ENCODE assay signal across 8 cellular contexts in genomic region chr4:107825072-107825789, GRCh38. TPM values are rescaled to one million over a fixed set of nuclear protein-coding genes. Genes with fewer than 3 reads are reported as not detected.
DNase-seq lines count a peak whose midpoint lies in the region; ATAC-seq and TF ChIP-seq lines count a peak whose summit lies in the region.

No MANE protein-coding gene starts in this region.

- H3K4me1 Mint-ChIP-seq in activated CD4-positive, alpha-beta memory T cell treated with anti-CD3 and anti-CD28 coated beads for 36 hours (ENCODE audit: low read depth): peaks cover 9% of the 10 kb centered on the region
- H3K4me1 Mint-ChIP-seq in naive thymus-derived CD4-positive, alpha-beta T cell: peaks cover 7 to 16% (median 10%) of the 10 kb centered on the region in 7 donors

- peak; percentile 25 for DNase-seq in activated CD4-positive, alpha-beta memory T cell treated with anti-CD3 and anti-CD28 coated beads for 36 hours
- DNase-seq in fibroblast of mammary gland (ENCODE audit: low read depth) (peak; percentile 56), putamen (ENCODE audit: low spot score) (no peak), NCI-H2107 (lab: John Stamatoyannopoulos, UW) (no peak)
- DNase-seq in naive thymus-derived CD4-positive, alpha-beta T cell: peak in 1 of 9 donors; percentile 7

- H3K27ac ChIP-seq in HUES48 (ENCODE audit: low read depth, low read length): no peak overlapping the region
- H3K27ac ChIP-seq in naive thymus-derived CD4-positive, alpha-beta T cell (ENCODE audit: low read depth, low read length): no peak overlapping the region

- H3K4me3 ChIP-seq in HUES48 (ENCODE audit: low read depth, low read length): peak overlapping the region; percentile 68
- peak overlapping the region; percentile 96 for H3K4me3 ChIP-seq in fibroblast of mammary gland (ENCODE audit: control insufficient read depth, low read depth, low read length)
- H3K4me3 ChIP-seq in naive thymus-derived CD4-positive, alpha-beta T cell (ENCODE audit: low read length): no peak overlapping the region

- peak overlapping the region; percentile 64; the same call in 1 of the 2 replicates for H3K9ac ChIP-seq in ES-I3 (ENCODE audit: low read depth, low read length)
- H3K9ac ChIP-seq in HUES48 (ENCODE audit: low read depth, low read length): no peak overlapping the region

- peak overlapping the region; percentile 63 for H3K4me3 Mint-ChIP-seq in activated CD4-positive, alpha-beta memory T cell treated with anti-CD3 and anti-CD28 coated beads for 36 hours
- H3K4me3 Mint-ChIP-seq in naive thymus-derived CD4-positive, alpha-beta T cell: peak overlapping the region; percentile 31 to 85 (median 72)

- H3K9me3 Mint-ChIP-seq in activated CD4-positive, alpha-beta memory T cell treated with anti-CD3 and anti-CD28 coated beads for 36 hours: no peaks in the 10 kb centered on the region
- peaks cover 0 to 1% (median 0%) of the 10 kb centered on the region in 11 donors for H3K9me3 Mint-ChIP-seq in naive thymus-derived CD4-positive, alpha-beta T cell

- intact Hi-C loops in activated CD4-positive, alpha-beta memory T cell treated with anti-CD3 and anti-CD28 coated beads for 36 hours (cut with micrococcal nuclease): loop anchor here (2.0 kb wide), 2 partner anchors 38 to 104 kb away; partner anchors contain the start of gene PAPSS1
- intact Hi-C loops in naive thymus-derived CD4-positive, alpha-beta T cell (cut with micrococcal nuclease): no loop called here

- H3K27me3 ChIP-seq in HUES48 (ENCODE audit: control insufficient read depth, insufficient read depth, low read length): peaks cover 87% of the 10 kb centered on the region
- peaks cover 0 to 3% of the 10 kb centered on the region in 2 donors for H3K27me3 ChIP-seq in naive thymus-derived CD4-positive, alpha-beta T cell (ENCODE audit: control insufficient read depth in 2 of 2, insufficient read depth in 2 of 2, low read length in 2 of 2)

- no peak for TF ChIP-seq CTCF in fibroblast of mammary gland (conservative IDR thresholded peaks at IDR 0.05; ENCODE audit: control insufficient read depth, insufficient read depth, low read depth, low read length)

- POLR2A ChIA-PET in activated CD4-positive, alpha-beta memory T cell treated with anti-CD3 and anti-CD28 coated beads for 36 hours (lab: Charles Lee): no interaction called here
- POLR2A ChIA-PET in naive thymus-derived CD4-positive, alpha-beta T cell (lab: Charles Lee): no interaction called here

- H3K4me1 ChIP-seq in ES-I3 (ENCODE audit: insufficient read depth, low read length): peaks cover 5% of the 10 kb centered on the region
- H3K4me1 ChIP-seq in HUES48 (ENCODE audit: control insufficient read depth, insufficient read depth, low read length): peaks cover 22% of the 10 kb centered on the region
- H3K4me1 ChIP-seq in naive thymus-derived CD4-positive, alpha-beta T cell (ENCODE audit: control insufficient read depth in 2 of 2, insufficient read depth in 2 of 2, low read length in 2 of 2): no peaks in the 10 kb centered on the region

- peak; percentile 37 for ATAC-seq in GM21528 (IDR thresholded peaks at IDR 0.05; ENCODE audit: low FRiP score, unreplicated experiment)
- ATAC-seq in naive thymus-derived CD4-positive, alpha-beta T cell: peak; percentile 49

- H3K27me3 Mint-ChIP-seq in activated CD4-positive, alpha-beta memory T cell treated with anti-CD3 and anti-CD28 coated beads for 36 hours: peaks cover 51% of the 10 kb centered on the region
- peaks cover 51 to 71% (median 61%) of the 10 kb centered on the region in 5 donors for H3K27me3 Mint-ChIP-seq in naive thymus-derived CD4-positive, alpha-beta T cell

- no peak overlapping the region for H3K27ac Mint-ChIP-seq in activated CD4-positive, alpha-beta memory T cell treated with anti-CD3 and anti-CD28 coated beads for 36 hours
- H3K27ac Mint-ChIP-seq in naive thymus-derived CD4-positive, alpha-beta T cell: no peak overlapping the region

- no peaks in the 10 kb centered on the region for H3K9me3 ChIP-seq in ES-I3 (ENCODE audit: control insufficient read depth, insufficient read depth, low read length)
- no peaks in the 10 kb centered on the region for H3K9me3 ChIP-seq in HUES48 (ENCODE audit: control insufficient read depth, insufficient read depth, low read length)
- no peaks in the 10 kb centered on the region for H3K9me3 ChIP-seq in naive thymus-derived CD4-positive, alpha-beta T cell (ENCODE audit: control insufficient read depth in 2 of 3, low read length in 3 of 3)

- H3K36me3 ChIP-seq in ES-I3 (ENCODE audit: insufficient read depth, low read length) (no peaks in the 10 kb centered on the region), HUES48 (ENCODE audit: control insufficient read depth, insufficient read depth, low read length) (no peaks in the 10 kb centered on the region)
- H3K36me3 ChIP-seq in naive thymus-derived CD4-positive, alpha-beta T cell (ENCODE audit: control insufficient read depth in 2 of 3, insufficient read depth in 3 of 3, low read length in 3 of 3): no peaks in the 10 kb centered on the region

- H3K36me3 Mint-ChIP-seq in activated CD4-positive, alpha-beta memory T cell treated with anti-CD3 and anti-CD28 coated beads for 36 hours: no peaks in the 10 kb centered on the region
- no peaks in the 10 kb centered on the region for H3K36me3 Mint-ChIP-seq in naive thymus-derived CD4-positive, alpha-beta T cell

- CTCF ChIA-PET in activated CD4-positive, alpha-beta memory T cell treated with anti-CD3 and anti-CD28 coated beads for 36 hours (lab: Charles Lee): no interaction called here
- CTCF ChIA-PET in naive thymus-derived CD4-positive, alpha-beta T cell (lab: Charles Lee): no interaction called here

RNA-seq across cellular contexts. Expression of gene SGMS2, which starts 0.5 kb away (rescaled TPM):
- total RNA-seq in activated CD4-positive, alpha-beta memory T cell treated with anti-CD3 and anti-CD28 coated beads for 36 hours: under 1 TPM; 0.36 to 0.76 TPM
- 1 to 10 TPM in 1 of 5 experiments, under 1 TPM in 2, not detected in 2; 0.24 to 3.5 (median 0.36) TPM for total RNA-seq in naive thymus-derived CD4-positive, alpha-beta T cell
- not detected for polyA plus RNA-seq in naive thymus-derived CD4-positive, alpha-beta T cell

Comparison
In these comparisons a context has a peak if more than half of its experiments do, and no peak if none do; other contexts are left out.
1. DNase-seq: peak in activated CD4-positive, alpha-beta memory T cell treated with anti-CD3 and anti-CD28 coated beads for 36 hours (single experiment) and fibroblast of mammary gland (single experiment); none in putamen (single experiment) and NCI-H2107 (single experiment).